ENCODE assay signal across 23 cellular contexts in the genomic region with DNA sequence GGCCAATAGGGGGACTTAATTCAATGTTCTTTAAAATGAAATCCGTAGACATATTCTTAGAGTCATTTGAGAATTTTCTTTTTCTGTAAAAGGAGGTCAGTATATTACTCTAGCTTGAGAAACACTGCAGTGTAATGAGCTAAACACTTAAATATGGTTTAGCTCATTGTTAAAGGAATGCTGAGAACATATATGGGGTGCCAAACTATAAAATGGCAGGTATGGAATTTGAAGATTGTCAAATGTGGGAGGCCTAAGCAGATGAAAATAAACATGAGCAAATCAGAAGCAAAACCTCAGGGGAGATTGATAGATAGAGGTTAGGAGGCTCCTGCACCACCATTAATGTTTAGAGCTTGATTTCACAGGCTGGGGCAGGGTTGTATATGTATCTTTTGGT.
"Had no signal": no experiment of that assay in that cellular context is flagged by ENCODE, and none has a peak within 500 bp of the region (broad histone marks: within the 10 kb centered on the region; RNA-seq: fewer than 3 reads in every experiment).

No MANE protein-coding gene starts in this region.

- ATAC-seq: activated naive CD8-positive, alpha-beta T cell treated with anti-CD3 and anti-CD28 coated beads, Interleukin-2, amount 50 U/mL, for 24 hours; activated T-cell treated with anti-CD3 and anti-CD28 coated beads, Interleukin-2, amount 50 U/mL, for 4 hours; foreskin keratinocyte; natural killer cell treated with Interleukin-12 subunit alpha and Interleukin-12 subunit beta and Interleukin-15 and Interleukin-18, amount 100 ng/mL, for 72 hours had no signal

- H3K36me3 ChIP-seq: ovary, prostate gland had no signal

- H3K4me1 ChIP-seq: left ventricle myocardium inferior, prostate gland, thyroid gland had no signal

- DNase-seq: activated CD4-positive, alpha-beta T cell treated with anti-CD3 and anti-CD28 coated beads for 1 hour; activated CD4-positive, alpha-beta T cell treated with anti-CD3 and anti-CD28 coated beads, Interleukin-2, amount 50 U/mL, for 1 hour; activated CD8-positive, alpha-beta memory T cell treated with anti-CD3 and anti-CD28 coated beads for 24 hours; activated CD8-positive, alpha-beta memory T cell treated with anti-CD3 and anti-CD28 coated beads, Interleukin-2, amount 50 U/mL, for 4 hours; activated naive CD4-positive, alpha-beta T cell treated with anti-CD3 and anti-CD28 coated beads for 36 hours; activated naive CD8-positive, alpha-beta T cell treated with anti-CD3 and anti-CD28 coated beads, Interleukin-2, amount 50 U/mL, for 24 hours; activated T-cell treated with anti-CD3 and anti-CD28 coated beads, Interleukin-2, amount 50 U/mL, for 4 hours; aorta; effector CD4-positive, alpha-beta T cell; foreskin keratinocyte; glutamatergic neuron; left ventricle myocardium inferior; mammary epithelial cell; midbrain; ovary; stimulated activated CD4-positive, alpha-beta T cell treated with anti-CD3 and anti-CD28 coated beads, Interleukin-1b, Interleukin-23, amount 100 ng/mL, for 48 hours; substantia nigra; T-helper 1 cell; T-helper 9 cell; thyroid gland had no signal

- H3K27me3 ChIP-seq: foreskin keratinocyte, hepatocyte, ovary, thyroid gland had no signal

- H3K9me3 ChIP-seq: left ventricle myocardium inferior, ovary, prostate gland, thyroid gland had no signal

- H3K4me3 ChIP-seq: hepatocyte, left ventricle myocardium inferior, ovary, prostate gland, thyroid gland had no signal
